In genomic region chr21:46311568-46311967, GRCh38 we compare ENCODE assay signal across 33 cellular contexts.
"Had no signal": no experiment of that assay in that cellular context is flagged by ENCODE, and none has a peak within 500 bp of the region (broad histone marks: within the 10 kb centered on the region; RNA-seq: fewer than 3 reads in every experiment).

No MANE protein-coding gene starts in this region.

- H3K4me3 ChIP-seq: adrenal gland, body of pancreas, breast epithelium had no signal

- FAIRE-seq: astrocyte, TTC549 had no signal

- H3K4me1 ChIP-seq: adrenal gland, body of pancreas, breast epithelium had no signal

- H3K27me3 ChIP-seq: adrenal gland, body of pancreas, brain microvascular endothelial cell, breast epithelium had no signal

- H3K9me3 ChIP-seq: adrenal gland, body of pancreas, breast epithelium had no signal

- ATAC-seq: activated CD8-positive, alpha-beta T cell treated with anti-CD3 and anti-CD28 coated beads for 36 hours; activated naive CD4-positive, alpha-beta T cell treated with anti-CD3 and anti-CD28 coated beads, Interleukin-2, amount 50 U/mL, for 72 hours; activated T-cell treated with anti-CD3 and anti-CD28 coated beads, Interleukin-2, amount 50 U/mL, for 4 hours; activated T-cell treated with anti-CD3 and anti-CD28 coated beads, Interleukin-2, amount 50 U/mL, for 72 hours; activated T-helper 17 cell treated with anti-CD3 and anti-CD28 coated beads, Interleukin-2, amount 50 U/mL, for 72 hours; body of pancreas had no signal

- DNase-seq: activated B cell treated with CpG ODN at 0.5 μM for 24 hours; activated CD4-positive, alpha-beta memory T cell treated with anti-CD3 and anti-CD28 coated beads for 36 hours; activated CD4-positive, alpha-beta T cell treated with anti-CD3 and anti-CD28 coated beads for 4 hours; activated CD4-positive, alpha-beta T cell treated with anti-CD3 and anti-CD28 coated beads, Interleukin-2, amount 10 ng/mL, durations not matched to agents 24 days and 14 days; activated CD4-positive, alpha-beta T cell treated with anti-CD3 and anti-CD28 coated beads, Interleukin-2, amount 50 U/mL, for 1 hour; activated CD4-positive, alpha-beta T cell treated with anti-CD3 and anti-CD28 coated beads, Interleukin-2, amount 50 U/mL, for 4 hours; activated CD4-positive, CD25-positive, alpha-beta regulatory T cell treated with anti-CD3 and anti-CD28 coated beads, Interleukin-2, amount 50 U/mL, for 72 hours; activated CD8-positive, alpha-beta memory T cell treated with anti-CD3 and anti-CD28 coated beads, Interleukin-2, amount 50 U/mL, for 4 hours; activated CD8-positive, alpha-beta T cell treated with anti-CD3 and anti-CD28 coated beads for 36 hours; activated effector memory CD4-positive, alpha-beta T cell treated with anti-CD3 and anti-CD28 coated beads, Interleukin-2, amount 50 U/mL, for 16 hours; activated gamma-delta T cell treated with Interleukin-2 at 50 U/mL for 16 hours; activated naive CD4-positive, alpha-beta T cell; activated naive CD4-positive, alpha-beta T cell treated with anti-CD3 and anti-CD28 coated beads for 36 hours; activated naive CD4-positive, alpha-beta T cell treated with anti-CD3 and anti-CD28 coated beads, Interleukin-2, amount 50 U/mL, for 16 hours; activated naive CD8-positive, alpha-beta T cell treated with anti-CD3 and anti-CD28 coated beads for 36 hours; activated T-cell treated with anti-CD3 and anti-CD28 coated beads for 4 hours; activated T-cell treated with anti-CD3 and anti-CD28 coated beads, Interleukin-2, amount 50 U/mL, for 1 hour; activated T-cell treated with anti-CD3 and anti-CD28 coated beads, Interleukin-2, amount 50 U/mL, for 4 hours; activated T-cell treated with anti-CD3 and anti-CD28 coated beads, Interleukin-2, amount 50 U/mL, for 72 hours; adrenal gland; amniotic stem cell; aorta; body of pancreas; brain microvascular endothelial cell; central memory CD4-positive, alpha-beta T cell; T-helper 2 cell; T-helper 9 cell had no signal

- H3K36me3 ChIP-seq: adrenal gland, breast epithelium had no signal

- H3K27ac ChIP-seq: adrenal gland, body of pancreas, brain microvascular endothelial cell, breast epithelium, VCaP had no signal
